ENCODE assay signal across 25 cellular contexts in the genomic region with DNA sequence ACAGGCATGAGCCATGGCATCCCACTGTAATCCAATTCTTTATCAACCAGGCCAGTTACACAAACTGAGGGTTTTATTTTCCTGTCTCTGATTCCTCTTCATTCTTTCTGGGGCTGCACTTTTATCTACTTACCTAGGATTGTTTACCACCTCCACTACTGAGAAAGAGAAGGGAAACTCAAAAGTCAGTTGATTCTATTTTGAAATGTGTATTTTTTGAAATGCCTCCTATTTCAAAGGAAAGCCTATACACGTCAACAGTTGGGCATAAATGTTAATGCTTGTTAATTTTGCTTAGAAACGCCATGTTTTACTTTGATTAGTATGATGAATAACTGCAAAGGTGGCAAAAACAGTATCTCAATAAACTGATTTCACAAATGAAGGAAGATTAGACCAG.
A peak's percentile ranks its signal among the peaks of the same experiment; 100 is the strongest.
DNase-seq lines count a peak whose midpoint lies in the region; ATAC-seq, FAIRE-seq and TF ChIP-seq lines count a peak whose summit lies in the region.
"Had no signal": no experiment of that assay in that cellular context is flagged by ENCODE, and none has a peak within 500 bp of the region (broad histone marks: within the 10 kb centered on the region; RNA-seq: fewer than 3 reads in every experiment).

No MANE protein-coding gene starts in this region.

- H3K36me3 Mint-ChIP-seq in activated CD8-positive, alpha-beta T cell treated with anti-CD3 and anti-CD28 coated beads, Interleukin-2, amount 10 ng/mL, durations not matched to agents 7 days and 5 days (ENCODE audit: low read depth), result peaks cover 55% of the 10 kb centered on the region
- peaks cover 5% of the 10 kb centered on the region for H3K36me3 Mint-ChIP-seq in activated CD8-positive, alpha-beta T cell treated with anti-CD3 and anti-CD28 coated beads for 36 hours (ENCODE audit: low read depth)
- H3K36me3 Mint-ChIP-seq in CD4-positive, CD25-positive, alpha-beta regulatory T cell, result peaks cover 3% of the 10 kb centered on the region
- peaks cover 12% of the 10 kb centered on the region for H3K36me3 Mint-ChIP-seq in activated T-helper 1 cell treated with anti-CD3 and anti-CD28 coated beads, Interleukin-12 subunit alpha, Interleukin-12 subunit beta, Interleukin-2, Interleukin-4 antibody, amounts not matched to agents 30 ng/mL and 10 ng/mL and 1 ng/mL, durations not matched to agents 14 hours and 24 hours and 36 hours (ENCODE audit: low read depth)
- H3K36me3 Mint-ChIP-seq: CD14-positive monocyte had no signal

- H3K4me3 ChIP-seq in CD4-positive, CD25-positive, alpha-beta regulatory T cell (ENCODE audit: low read depth, low read length), result no peak overlapping the region
- H3K4me3 ChIP-seq in brain microvascular endothelial cell (ENCODE audit: low read depth, low read length), result no peak overlapping the region
- H3K4me3 ChIP-seq: A549, GM23248 had no signal

- TF ChIP-seq CTCF in activated CD8-positive, alpha-beta T cell treated with anti-CD3 and anti-CD28 coated beads for 36 hours (IDR thresholded peaks at IDR 0.05), result no peak
- TF ChIP-seq CTCF in brain microvascular endothelial cell (IDR thresholded peaks at IDR 0.05; ENCODE audit: low read depth, low read length, missing control alignments) (no peak), D721Med (IDR thresholded peaks at IDR 0.05; ENCODE audit: insufficient read depth, missing control alignments) (no peak)

- no peaks in the 10 kb centered on the region for H3K27me3 ChIP-seq in CD4-positive, CD25-positive, alpha-beta regulatory T cell (ENCODE audit: control insufficient read depth, insufficient read depth, low read length)
- no peaks in the 10 kb centered on the region for H3K27me3 ChIP-seq in brain microvascular endothelial cell (replicated peaks)

- FAIRE-seq in GM12891 (lab: Jason Lieb, UNC) (peak; percentile 26), D721Med (lab: Jason Lieb, UNC) (no peak)
- FAIRE-seq: A549, HTR-8/SVneo had no signal

- no peak overlapping the region for H3K27ac ChIP-seq in CD4-positive, CD25-positive, alpha-beta regulatory T cell (ENCODE audit: insufficient read depth, low read length, poor library complexity, severe bottlenecking)
- H3K27ac ChIP-seq in brain microvascular endothelial cell, result no peak overlapping the region
- H3K27ac ChIP-seq: A549, GM23248 had no signal

- POLR2A ChIA-PET in activated CD8-positive, alpha-beta T cell treated with anti-CD3 and anti-CD28 coated beads, Interleukin-2, amount 10 ng/mL, durations not matched to agents 7 days and 5 days (lab: Charles Lee), result interaction anchor here (0.8 kb wide), 1 partner anchor 93 kb away, joined by 3 read pairs; the partner anchor contains the start of gene MLLT3
- POLR2A ChIA-PET in activated CD8-positive, alpha-beta T cell treated with anti-CD3 and anti-CD28 coated beads for 36 hours (lab: Charles Lee), result interaction anchor here (0.7 kb wide), 1 partner anchor 279 kb away, joined by 3 read pairs; no protein-coding TSS in a partner anchor

- no peak for TF ChIP-seq POLR2A in GM12891 (IDR thresholded peaks at IDR 0.05; ENCODE audit: low read depth, low read length)

- no peaks in the 10 kb centered on the region for H3K9me3 ChIP-seq in CD4-positive, CD25-positive, alpha-beta regulatory T cell (ENCODE audit: control insufficient read depth in 2 of 2, low read length in 2 of 2)
- H3K9me3 ChIP-seq: A549 had no signal

- H3K4me1 ChIP-seq in CD4-positive, CD25-positive, alpha-beta regulatory T cell (ENCODE audit: control insufficient read depth, insufficient read depth, low read length, poor library complexity, severe bottlenecking), result peaks cover 30% of the 10 kb centered on the region

- H3K9me3 Mint-ChIP-seq in activated CD8-positive, alpha-beta T cell treated with anti-CD3 and anti-CD28 coated beads, Interleukin-2, amount 10 ng/mL, durations not matched to agents 7 days and 5 days (ENCODE audit: insufficient read depth), result no peaks in the 10 kb centered on the region
- H3K9me3 Mint-ChIP-seq in activated CD8-positive, alpha-beta T cell treated with anti-CD3 and anti-CD28 coated beads for 36 hours, result no peaks in the 10 kb centered on the region
- H3K9me3 Mint-ChIP-seq in CD4-positive, CD25-positive, alpha-beta regulatory T cell, result no peaks in the 10 kb centered on the region
- H3K9me3 Mint-ChIP-seq in activated T-helper 1 cell treated with anti-CD3 and anti-CD28 coated beads, Interleukin-12 subunit alpha, Interleukin-12 subunit beta, Interleukin-2, Interleukin-4 antibody, amounts not matched to agents 30 ng/mL and 10 ng/mL and 1 ng/mL, durations not matched to agents 14 hours and 24 hours and 36 hours, result no peaks in the 10 kb centered on the region
- H3K9me3 Mint-ChIP-seq: H9 had no signal

- no peak for DNase-seq in activated CD8-positive, alpha-beta T cell treated with anti-CD3 and anti-CD28 coated beads, Interleukin-2, amount 10 ng/mL, durations not matched to agents 7 days and 5 days
- DNase-seq in activated CD8-positive, alpha-beta T cell treated with anti-CD3 and anti-CD28 coated beads for 36 hours, result no peak
- peak in 1 of 3 donors; percentile 85 for DNase-seq in CD4-positive, CD25-positive, alpha-beta regulatory T cell
- DNase-seq in GM12891 (ENCODE audit: insufficient read length, low spot score) (no peak), brain microvascular endothelial cell (no peak), D721Med (ENCODE audit: insufficient read length, low spot score) (no peak)
- no peak for DNase-seq in activated T-helper 1 cell treated with anti-CD3 and anti-CD28 coated beads, Interleukin-12 subunit alpha, Interleukin-12 subunit beta, Interleukin-2, Interleukin-4 antibody, amounts not matched to agents 30 ng/mL and 10 ng/mL and 1 ng/mL, durations not matched to agents 14 hours and 24 hours and 36 hours (ENCODE audit: low spot score)
- DNase-seq in activated CD8-positive, alpha-beta memory T cell treated with anti-CD3 and anti-CD28 coated beads for 24 hours, result no peak
- DNase-seq: COR-L47, DMS 273 treated with DMSO at 0.1 percent for 48 hours, DMS79 treated with DMSO at 0.1 percent for 48 hours, GM23248, H9, KG1, NCI-H1105, NCI-H2081, NCI-H2171, NCI-H345, NCI-H524, NCI-H774 had no signal

- CTCF ChIA-PET in activated CD8-positive, alpha-beta T cell treated with anti-CD3 and anti-CD28 coated beads, Interleukin-2, amount 10 ng/mL, durations not matched to agents 7 days and 5 days (lab: Charles Lee), result interaction anchor here (0.9 to 1.2 kb wide), 3 partner anchors 22 to 411 kb away, joined by 3 to 4 read pairs (median 3); partner anchors contain the start of gene MLLT3
- CTCF ChIA-PET in activated CD8-positive, alpha-beta T cell treated with anti-CD3 and anti-CD28 coated beads for 36 hours (lab: Charles Lee), result no interaction called here

- H3K4me3 Mint-ChIP-seq in activated CD8-positive, alpha-beta T cell treated with anti-CD3 and anti-CD28 coated beads, Interleukin-2, amount 10 ng/mL, durations not matched to agents 7 days and 5 days, result peak overlapping the region; percentile 27
- no peak overlapping the region for H3K4me3 Mint-ChIP-seq in activated CD8-positive, alpha-beta T cell treated with anti-CD3 and anti-CD28 coated beads for 36 hours
- H3K4me3 Mint-ChIP-seq in CD4-positive, CD25-positive, alpha-beta regulatory T cell, result peak overlapping the region in 2 of 4 donors; percentile 0 to 51
- H3K4me3 Mint-ChIP-seq in activated T-helper 1 cell treated with anti-CD3 and anti-CD28 coated beads, Interleukin-12 subunit alpha, Interleukin-12 subunit beta, Interleukin-2, Interleukin-4 antibody, amounts not matched to agents 30 ng/mL and 10 ng/mL and 1 ng/mL, durations not matched to agents 14 hours and 24 hours and 36 hours, result peak overlapping the region; percentile 43
- H3K4me3 Mint-ChIP-seq: B cell, CD14-positive monocyte, H9 had no signal

- in situ Hi-C loops in brain microvascular endothelial cell (cut with HindIII; ENCODE audit: low pct_ligation_motif_present, low sequenced_read_pairs), result no loop called here

- peak overlapping the region; percentile 35 for H3K27ac Mint-ChIP-seq in activated CD8-positive, alpha-beta T cell treated with anti-CD3 and anti-CD28 coated beads, Interleukin-2, amount 10 ng/mL, durations not matched to agents 7 days and 5 days
- no peak overlapping the region for H3K27ac Mint-ChIP-seq in activated CD8-positive, alpha-beta T cell treated with anti-CD3 and anti-CD28 coated beads for 36 hours
- peak overlapping the region; percentile 67 to 92 (median 71) for H3K27ac Mint-ChIP-seq in CD4-positive, CD25-positive, alpha-beta regulatory T cell
- H3K27ac Mint-ChIP-seq in activated T-helper 1 cell treated with anti-CD3 and anti-CD28 coated beads, Interleukin-12 subunit alpha, Interleukin-12 subunit beta, Interleukin-2, Interleukin-4 antibody, amounts not matched to agents 30 ng/mL and 10 ng/mL and 1 ng/mL, durations not matched to agents 14 hours and 24 hours and 36 hours, result peak overlapping the region; percentile 76
- H3K27ac Mint-ChIP-seq: B cell, CD14-positive monocyte, H9 had no signal

- no peaks in the 10 kb centered on the region for H3K36me3 ChIP-seq in CD4-positive, CD25-positive, alpha-beta regulatory T cell (ENCODE audit: control insufficient read depth, insufficient read depth, low read length)
- no peaks in the 10 kb centered on the region for H3K36me3 ChIP-seq in brain microvascular endothelial cell (replicated peaks)

- H3K4me1 Mint-ChIP-seq in activated CD8-positive, alpha-beta T cell treated with anti-CD3 and anti-CD28 coated beads, Interleukin-2, amount 10 ng/mL, durations not matched to agents 7 days and 5 days (ENCODE audit: low read depth), result peaks cover 64% of the 10 kb centered on the region
- H3K4me1 Mint-ChIP-seq in activated CD8-positive, alpha-beta T cell treated with anti-CD3 and anti-CD28 coated beads for 36 hours (ENCODE audit: low read depth), result peaks cover 67% of the 10 kb centered on the region
- H3K4me1 Mint-ChIP-seq in CD4-positive, CD25-positive, alpha-beta regulatory T cell, result peaks cover 16 to 83% (median 53%) of the 10 kb centered on the region in 4 donors
- H3K4me1 Mint-ChIP-seq in activated T-helper 1 cell treated with anti-CD3 and anti-CD28 coated beads, Interleukin-12 subunit alpha, Interleukin-12 subunit beta, Interleukin-2, Interleukin-4 antibody, amounts not matched to agents 30 ng/mL and 10 ng/mL and 1 ng/mL, durations not matched to agents 14 hours and 24 hours and 36 hours (ENCODE audit: low read depth), result peaks cover 69% of the 10 kb centered on the region
- H3K4me1 Mint-ChIP-seq: B cell had no signal

- no peak for ATAC-seq in activated CD8-positive, alpha-beta T cell treated with anti-CD3 and anti-CD28 coated beads, Interleukin-2, amount 10 ng/mL, durations not matched to agents 7 days and 5 days
- no peak for ATAC-seq in activated CD8-positive, alpha-beta T cell treated with anti-CD3 and anti-CD28 coated beads for 36 hours
- peak; percentile 28 to 60 for ATAC-seq in CD4-positive, CD25-positive, alpha-beta regulatory T cell (ENCODE audit: low read depth in 2 of 2)
- ATAC-seq: A549, Panc1 had no signal

- intact Hi-C loops in activated CD8-positive, alpha-beta T cell treated with anti-CD3 and anti-CD28 coated beads for 36 hours (cut with micrococcal nuclease), result no loop called here
- intact Hi-C loops in activated T-helper 1 cell treated with anti-CD3 and anti-CD28 coated beads, Interleukin-12 subunit alpha, Interleukin-12 subunit beta, Interleukin-2, Interleukin-4 antibody, amounts not matched to agents 30 ng/mL and 10 ng/mL and 1 ng/mL, durations not matched to agents 14 hours and 24 hours and 36 hours (cut with micrococcal nuclease), result loop anchor here (2.0 to 5.0 kb wide), 2 partner anchors 21 to 32 kb away; no protein-coding TSS in a partner anchor

- no peaks in the 10 kb centered on the region for H3K27me3 Mint-ChIP-seq in activated CD8-positive, alpha-beta T cell treated with anti-CD3 and anti-CD28 coated beads, Interleukin-2, amount 10 ng/mL, durations not matched to agents 7 days and 5 days (ENCODE audit: low read depth)
- H3K27me3 Mint-ChIP-seq in activated CD8-positive, alpha-beta T cell treated with anti-CD3 and anti-CD28 coated beads for 36 hours, result no peaks in the 10 kb centered on the region
- no peaks in the 10 kb centered on the region for H3K27me3 Mint-ChIP-seq in CD4-positive, CD25-positive, alpha-beta regulatory T cell
- no peaks in the 10 kb centered on the region for H3K27me3 Mint-ChIP-seq in activated T-helper 1 cell treated with anti-CD3 and anti-CD28 coated beads, Interleukin-12 subunit alpha, Interleukin-12 subunit beta, Interleukin-2, Interleukin-4 antibody, amounts not matched to agents 30 ng/mL and 10 ng/mL and 1 ng/mL, durations not matched to agents 14 hours and 24 hours and 36 hours (ENCODE audit: insufficient read depth)
- H3K27me3 Mint-ChIP-seq: B cell had no signal

Comparison
In these comparisons a context has a peak if more than half of its experiments do, and no peak if none do; other contexts are left out.
1. ATAC-seq: peak in CD4-positive, CD25-positive, alpha-beta regulatory T cell (2 of 2); none in activated CD8-positive, alpha-beta T cell treated with anti-CD3 and anti-CD28 coated beads, Interleukin-2, amount 10 ng/mL, durations not matched to agents 7 days and 5 days (single experiment) and activated CD8-positive, alpha-beta T cell treated with anti-CD3 and anti-CD28 coated beads for 36 hours (single experiment).